8 cellular contexts compared by ENCODE assay signal in genomic region chr17:42679001-42679491, GRCh38. TPM values are rescaled to one million over a fixed set of nuclear protein-coding genes. Genes with fewer than 3 reads are reported as not detected.
DNase-seq lines count a peak whose midpoint lies in the region; TF ChIP-seq lines count a peak whose summit lies in the region.

No MANE protein-coding gene starts in this region.

- intact Hi-C loops in activated T-helper 1 cell treated with anti-CD3 and anti-CD28 coated beads, Interleukin-12 subunit alpha, Interleukin-12 subunit beta, Interleukin-2, Interleukin-4 antibody, amounts not matched to agents 30 ng/mL and 10 ng/mL and 1 ng/mL, durations not matched to agents 14 hours and 24 hours and 36 hours (cut with micrococcal nuclease), result loop anchor here (1.0 to 5.0 kb wide), 7 partner anchors 20 to 343 kb away; partner anchors contain the start of genes BECN1, RPL27, TUBG2 and VAT1

- H3K27me3 Mint-ChIP-seq in activated T-helper 1 cell treated with anti-CD3 and anti-CD28 coated beads, Interleukin-12 subunit alpha, Interleukin-12 subunit beta, Interleukin-2, Interleukin-4 antibody, amounts not matched to agents 30 ng/mL and 10 ng/mL and 1 ng/mL, durations not matched to agents 14 hours and 24 hours and 36 hours (ENCODE audit: insufficient read depth), result peaks cover 42% of the 10 kb centered on the region

- no peaks in the 10 kb centered on the region for H3K9me3 Mint-ChIP-seq in activated T-helper 1 cell treated with anti-CD3 and anti-CD28 coated beads, Interleukin-12 subunit alpha, Interleukin-12 subunit beta, Interleukin-2, Interleukin-4 antibody, amounts not matched to agents 30 ng/mL and 10 ng/mL and 1 ng/mL, durations not matched to agents 14 hours and 24 hours and 36 hours

- peak overlapping the region; percentile 87 for H3K4me3 Mint-ChIP-seq in activated T-helper 1 cell treated with anti-CD3 and anti-CD28 coated beads, Interleukin-12 subunit alpha, Interleukin-12 subunit beta, Interleukin-2, Interleukin-4 antibody, amounts not matched to agents 30 ng/mL and 10 ng/mL and 1 ng/mL, durations not matched to agents 14 hours and 24 hours and 36 hours

- in situ Hi-C loops in GM13976 (cut with MboI; ENCODE audit: low sequenced_read_pairs, unreplicated experiment), result no loop called here

- peaks cover 64% of the 10 kb centered on the region for H3K4me1 Mint-ChIP-seq in activated T-helper 1 cell treated with anti-CD3 and anti-CD28 coated beads, Interleukin-12 subunit alpha, Interleukin-12 subunit beta, Interleukin-2, Interleukin-4 antibody, amounts not matched to agents 30 ng/mL and 10 ng/mL and 1 ng/mL, durations not matched to agents 14 hours and 24 hours and 36 hours (ENCODE audit: low read depth)

- H3K36me3 Mint-ChIP-seq in activated T-helper 1 cell treated with anti-CD3 and anti-CD28 coated beads, Interleukin-12 subunit alpha, Interleukin-12 subunit beta, Interleukin-2, Interleukin-4 antibody, amounts not matched to agents 30 ng/mL and 10 ng/mL and 1 ng/mL, durations not matched to agents 14 hours and 24 hours and 36 hours (ENCODE audit: low read depth), result peaks cover 2% of the 10 kb centered on the region

- DNase-seq in GM13976 (ENCODE audit: low spot score) (peak; percentile 59), NCI-H345 (lab: John Stamatoyannopoulos, UW) (peak; percentile 79), glomerular visceral epithelial cell (ENCODE audit: extremely low spot score) (peak; percentile 74), renal cortical epithelial cell (ENCODE audit: low read depth) (peak; percentile 63), OCI-M2 (lab: John Stamatoyannopoulos, UW; ENCODE audit: unreplicated experiment) (no peak), globus pallidus (ENCODE audit: low spot score) (no peak)
- no peak for DNase-seq in activated T-helper 1 cell treated with anti-CD3 and anti-CD28 coated beads, Interleukin-12 subunit alpha, Interleukin-12 subunit beta, Interleukin-2, Interleukin-4 antibody, amounts not matched to agents 30 ng/mL and 10 ng/mL and 1 ng/mL, durations not matched to agents 14 hours and 24 hours and 36 hours (ENCODE audit: low spot score)

- TF ChIP-seq CTCF in 22Rv1 (IDR thresholded peaks at IDR 0.05) (no peak), GM13976 (IDR thresholded peaks at IDR 0.05; ENCODE audit: borderline replicate concordance, control extremely low read depth, extremely low read depth, insufficient read depth, missing control alignments) (no peak)

- peak overlapping the region; percentile 90 for H3K27ac Mint-ChIP-seq in activated T-helper 1 cell treated with anti-CD3 and anti-CD28 coated beads, Interleukin-12 subunit alpha, Interleukin-12 subunit beta, Interleukin-2, Interleukin-4 antibody, amounts not matched to agents 30 ng/mL and 10 ng/mL and 1 ng/mL, durations not matched to agents 14 hours and 24 hours and 36 hours

- H3K27ac ChIP-seq in 22Rv1, result peak overlapping the region; percentile 99

RNA-seq across cellular contexts. Expression of gene PLEKHH3, which starts 2.3 kb away (rescaled TPM):
- total RNA-seq in activated T-helper 1 cell treated with anti-CD3 and anti-CD28 coated beads, Interleukin-12 subunit alpha, Interleukin-12 subunit beta, Interleukin-2, Interleukin-4 antibody, amounts not matched to agents 30 ng/mL and 10 ng/mL and 1 ng/mL, durations not matched to agents 14 hours and 24 hours and 36 hours, result 0.52 and 0.76 TPM in 2 replicates
- 9.6 and 14.2 TPM in 2 replicates for total RNA-seq in renal cortical epithelial cell

RNA-seq across cellular contexts. Expression of gene CCR10, which starts 2.6 kb away (rescaled TPM):
- 0.15 and 0.21 TPM in 2 replicates for total RNA-seq in activated T-helper 1 cell treated with anti-CD3 and anti-CD28 coated beads, Interleukin-12 subunit alpha, Interleukin-12 subunit beta, Interleukin-2, Interleukin-4 antibody, amounts not matched to agents 30 ng/mL and 10 ng/mL and 1 ng/mL, durations not matched to agents 14 hours and 24 hours and 36 hours
- 1.6 and 6.3 TPM in 2 replicates for total RNA-seq in renal cortical epithelial cell

RNA-seq across cellular contexts. Expression of gene CNTNAP1, which starts 3.3 kb away (rescaled TPM):
- 1.8 and 2.2 TPM in 2 replicates for total RNA-seq in activated T-helper 1 cell treated with anti-CD3 and anti-CD28 coated beads, Interleukin-12 subunit alpha, Interleukin-12 subunit beta, Interleukin-2, Interleukin-4 antibody, amounts not matched to agents 30 ng/mL and 10 ng/mL and 1 ng/mL, durations not matched to agents 14 hours and 24 hours and 36 hours
- total RNA-seq in renal cortical epithelial cell, result 5.4 and 15.2 TPM in 2 replicates

RNA-seq across cellular contexts. Expression of gene TUBG2, which starts 20.0 kb away (rescaled TPM):
- total RNA-seq in activated T-helper 1 cell treated with anti-CD3 and anti-CD28 coated beads, Interleukin-12 subunit alpha, Interleukin-12 subunit beta, Interleukin-2, Interleukin-4 antibody, amounts not matched to agents 30 ng/mL and 10 ng/mL and 1 ng/mL, durations not matched to agents 14 hours and 24 hours and 36 hours, result 9.1 and 11.6 TPM in 2 replicates
- 4.5 and 9.1 TPM in 2 replicates for total RNA-seq in renal cortical epithelial cell

Comparison
In these comparisons a context has a peak if more than half of its experiments do, and no peak if none do; other contexts are left out.
1. DNase-seq: peak in GM13976 (single experiment), NCI-H345 (single experiment), glomerular visceral epithelial cell (single experiment) and renal cortical epithelial cell (single experiment); none in activated T-helper 1 cell treated with anti-CD3 and anti-CD28 coated beads, Interleukin-12 subunit alpha, Interleukin-12 subunit beta, Interleukin-2, Interleukin-4 antibody, amounts not matched to agents 30 ng/mL and 10 ng/mL and 1 ng/mL, durations not matched to agents 14 hours and 24 hours and 36 hours (single experiment), OCI-M2 (single experiment) and globus pallidus (single experiment).